ENCODE assay signal across 8 cellular contexts in genomic region chr1:151993084-151993733, GRCh38. TPM values are rescaled to one million over a fixed set of nuclear protein-coding genes. Genes with fewer than 3 reads are reported as not detected.
DNase-seq lines count a peak whose midpoint lies in the region; ATAC-seq and TF ChIP-seq lines count a peak whose summit lies in the region.

No MANE protein-coding gene starts in this region.

- H3K4me3 ChIP-seq in Peyer's patch (peak overlapping the region; percentile 73 to 96 (median 89)), iPS-18a (ENCODE audit: low read length) (peak overlapping the region; percentile 68)

- peak; percentile 42 to 80 (median 74) for DNase-seq in Peyer's patch
- peak; percentile 27 for DNase-seq in stimulated activated CD4-positive, alpha-beta T cell treated with anti-CD3 and anti-CD28 coated beads, Interleukin-1b, Interleukin-23, amount 100 ng/mL, for 48 hours
- no peak for DNase-seq in NCI-H524 (lab: John Stamatoyannopoulos, UW)
- no peak for DNase-seq in middle frontal gyrus (ENCODE audit: extremely low spot score, low spot score)

- H3K9me3 ChIP-seq in Peyer's patch: no peaks in the 10 kb centered on the region
- no peaks in the 10 kb centered on the region for H3K9me3 ChIP-seq in iPS-18a (ENCODE audit: control insufficient read depth, low read depth, low read length)

- TF ChIP-seq CTCF in Peyer's patch (IDR thresholded peaks at IDR 0.05): no peak

- H3K4me1 ChIP-seq in Peyer's patch (peaks cover 4 to 57% (median 9%) of the 10 kb centered on the region in 4 donors), iPS-18a (ENCODE audit: control insufficient read depth, low read depth, low read length) (peaks cover 20% of the 10 kb centered on the region)

- peak; percentile 44 for ATAC-seq in GM18502 (IDR thresholded peaks at IDR 0.05; ENCODE audit: poor library complexity, unreplicated experiment)
- ATAC-seq in GM18867 (IDR thresholded peaks at IDR 0.05; ENCODE audit: unreplicated experiment): no peak

- 0 to 10% (median 2%) methylated on average over 48 to 50 of the region's 50 CpGs for WGBS in adipose tissue, 3 donors

- H3K9ac ChIP-seq in iPS-18a (ENCODE audit: low read length): peak overlapping the region; percentile 38

- H3K27me3 ChIP-seq in Peyer's patch (no peaks in the 10 kb centered on the region), iPS-18a (ENCODE audit: control insufficient read depth, insufficient read depth, low read length) (peaks cover 42% of the 10 kb centered on the region)

- TF ChIP-seq POLR2A in Peyer's patch (IDR thresholded peaks at IDR 0.05): no peak

- H3K36me3 ChIP-seq in Peyer's patch (no peaks in the 10 kb centered on the region), iPS-18a (ENCODE audit: control insufficient read depth, low read depth, low read length) (no peaks in the 10 kb centered on the region)

- H3K27ac ChIP-seq in Peyer's patch (peak overlapping the region; percentile 87 to 99 (median 94)), adipose tissue (ENCODE audit: low read depth, low read length) (peak overlapping the region; percentile 71), iPS-18a (ENCODE audit: low read length) (no peak overlapping the region)

RNA-seq across cellular contexts. Expression of gene S100A10, which starts 0.5 kb away (rescaled TPM):
- 100 to 1,000 TPM in 3 of 4 donors, 10 to 100 TPM in 1; 90.0 to 223 (median 154) TPM for total RNA-seq in Peyer's patch
- polyA plus RNA-seq in adipose tissue: 1,000 to 10,000 TPM in 1 of 3 donors, 100 to 1,000 TPM in 1, 10 to 100 TPM in 1; 77.9 to 1,006 (median 392) TPM

RNA-seq across cellular contexts. Expression of gene S100A11, which starts 43.6 kb away (rescaled TPM):
- 10 to 100 TPM; 33.3 to 75.1 (median 72.0) TPM for total RNA-seq in Peyer's patch
- 1,000 to 10,000 TPM in 2 of 3 donors, 100 to 1,000 TPM in 1; 254 to 1,637 (median 1,229) TPM for polyA plus RNA-seq in adipose tissue

Comparison
In these comparisons a context has a peak if more than half of its experiments do, and no peak if none do; other contexts are left out.
1. DNase-seq: peak in Peyer's patch (3 of 3) and stimulated activated CD4-positive, alpha-beta T cell treated with anti-CD3 and anti-CD28 coated beads, Interleukin-1b, Interleukin-23, amount 100 ng/mL, for 48 hours (single experiment); none in NCI-H524 (0 of 2) and middle frontal gyrus (single experiment).